ENCODE assay signal across 25 cellular contexts in genomic region chr16:67749436-67750078, GRCh38. TPM values are rescaled to one million over a fixed set of nuclear protein-coding genes. Genes with fewer than 3 reads are reported as not detected.
A peak's percentile ranks its signal among the peaks of the same experiment; 100 is the strongest.
DNase-seq lines count a peak whose midpoint lies in the region; ATAC-seq and TF ChIP-seq lines count a peak whose summit lies in the region.
"Had no signal": no experiment of that assay in that cellular context is flagged by ENCODE, and none has a peak within 500 bp of the region (broad histone marks: within the 10 kb centered on the region; RNA-seq: fewer than 3 reads in every experiment).

No MANE protein-coding gene starts in this region.

- no peak overlapping the region for H3K9ac ChIP-seq in PC-3 (ENCODE audit: low read length)
- H3K9ac ChIP-seq: GM23248 had no signal

- intact Hi-C loops in upper lobe of right lung (cut with DNase I) (no loop called here), heart right ventricle (cut with DNase I) (no loop called here), PC-3 (cut with micrococcal nuclease) (no loop called here)

- no peaks in the 10 kb centered on the region for H3K27me3 Mint-ChIP-seq in activated T-cell treated with anti-CD3 and anti-CD28 coated beads, Interleukin-2, amount 50 U/mL, for 24 hours
- H3K27me3 Mint-ChIP-seq in WTC11 (ENCODE audit: low read depth), result no peaks in the 10 kb centered on the region
- H3K27me3 Mint-ChIP-seq in glutamatergic neuron (ENCODE audit: unreplicated experiment), result peaks cover 2% of the 10 kb centered on the region

- no peak overlapping the region for H2AFZ ChIP-seq in PC-3 (ENCODE audit: low read length)
- H2AFZ ChIP-seq: GM23248 had no signal

- no peaks in the 10 kb centered on the region for H3K4me1 Mint-ChIP-seq in activated T-cell treated with anti-CD3 and anti-CD28 coated beads, Interleukin-2, amount 50 U/mL, for 24 hours (ENCODE audit: low read depth)
- H3K4me1 Mint-ChIP-seq in WTC11 (peaks cover 8% of the 10 kb centered on the region; the same call in 1 of the 2 replicates), glutamatergic neuron (ENCODE audit: low read depth, unreplicated experiment) (peaks cover 9% of the 10 kb centered on the region)

- H3F3A ChIP-seq in PC-3 (ENCODE audit: low read length, unreplicated experiment), result no peaks in the 10 kb centered on the region

- CTCF ChIA-PET in WTC11 (lab: Charles Lee), result interaction anchor here (0.7 kb wide), 1 partner anchor 15 kb away, joined by 3 read pairs; no protein-coding TSS in a partner anchor
- CTCF ChIA-PET in PC-3 (lab: Charles Lee), result no interaction called here

- H3K4me1 ChIP-seq in upper lobe of right lung (no peaks in the 10 kb centered on the region), heart right ventricle (no peaks in the 10 kb centered on the region), PC-3 (ENCODE audit: insufficient read depth, low read length) (no peaks in the 10 kb centered on the region)
- H3K4me1 ChIP-seq: left ventricle myocardium inferior had no signal

- H3K9me3 ChIP-seq in upper lobe of right lung (no peaks in the 10 kb centered on the region), heart right ventricle (no peaks in the 10 kb centered on the region), PC-3 (ENCODE audit: low read length) (no peaks in the 10 kb centered on the region)
- H3K9me3 ChIP-seq: gastrocnemius medialis, left ventricle myocardium inferior, ovary had no signal

- peaks cover 17% of the 10 kb centered on the region for H3K36me3 Mint-ChIP-seq in activated T-cell treated with anti-CD3 and anti-CD28 coated beads, Interleukin-2, amount 50 U/mL, for 24 hours (ENCODE audit: low read depth)
- H3K36me3 Mint-ChIP-seq in WTC11, result no peaks in the 10 kb centered on the region
- H3K36me3 Mint-ChIP-seq in glutamatergic neuron (ENCODE audit: unreplicated experiment), result no peaks in the 10 kb centered on the region
- H3K36me3 Mint-ChIP-seq: natural killer cell had no signal

- H3K4me2 ChIP-seq in PC-3 (ENCODE audit: low read length), result no peak overlapping the region

- no TSS peak for BruUV-seq in PC-3 (replicated peaks; lab: Mats Ljungman, UMichigan)

- no peaks in the 10 kb centered on the region for H3K36me3 ChIP-seq in upper lobe of right lung
- peaks cover 0 to 36% (median 0%) of the 10 kb centered on the region in 9 donors for H3K36me3 ChIP-seq in heart right ventricle
- no peaks in the 10 kb centered on the region for H3K36me3 ChIP-seq in PC-3 (ENCODE audit: low read depth, low read length)
- H3K36me3 ChIP-seq: ovary had no signal

- H3K9me2 ChIP-seq in PC-3 (replicated peaks; ENCODE audit: low read length), result no peaks in the 10 kb centered on the region

- H3K9me3 Mint-ChIP-seq in activated T-cell treated with anti-CD3 and anti-CD28 coated beads, Interleukin-2, amount 50 U/mL, for 24 hours, result no peaks in the 10 kb centered on the region
- H3K9me3 Mint-ChIP-seq in WTC11 (no peaks in the 10 kb centered on the region), glutamatergic neuron (ENCODE audit: unreplicated experiment) (peaks cover 4% of the 10 kb centered on the region)
- H3K9me3 Mint-ChIP-seq: activated T-helper 2 cell treated with anti-CD3 and anti-CD28 coated beads, Interferon-gamma antibody, Interleukin-2, Interleukin-4, amounts not matched to agents 10 μg/mL and 5 μg/mL and 100 μg/mL, durations not matched to agents 14 hours and 24 hours and 36 hours; natural killer cell; T-helper 2 cell treated with Interferon-gamma antibody and Interleukin-4, amounts not matched to agents 5 μg/mL and 100 μg/mL, for 36 hours had no signal

- POLR2A ChIA-PET in WTC11 (lab: Charles Lee), result no interaction called here
- POLR2A ChIA-PET in PC-3 (lab: Charles Lee; ENCODE audit: unreplicated experiment), result no interaction called here

- H3K4me3 Mint-ChIP-seq in activated T-cell treated with anti-CD3 and anti-CD28 coated beads, Interleukin-2, amount 50 U/mL, for 24 hours, result no peak overlapping the region
- H3K4me3 Mint-ChIP-seq in WTC11 (no peak overlapping the region), glutamatergic neuron (ENCODE audit: unreplicated experiment) (no peak overlapping the region)
- H3K4me3 Mint-ChIP-seq: natural killer cell; T-helper 2 cell treated with Interferon-gamma antibody and Interleukin-4, amounts not matched to agents 5 μg/mL and 100 μg/mL, for 36 hours had no signal

- 92 to 94% methylated on average over 3 of the region's 3 CpGs for WGBS in heart right ventricle, 2 donors

- H3K27ac ChIP-seq in upper lobe of right lung (no peak overlapping the region), heart right ventricle (no peak overlapping the region), PC-3 (ENCODE audit: low read length) (no peak overlapping the region)
- H3K27ac ChIP-seq: GM23248, HL-60, left ventricle myocardium inferior, ovary, WERI-Rb-1 had no signal

- H3K4me3 ChIP-seq in upper lobe of right lung (no peak overlapping the region), heart right ventricle (no peak overlapping the region), PC-3 (ENCODE audit: low read length) (no peak overlapping the region)
- H3K4me3 ChIP-seq: gastrocnemius medialis, GM23248, left ventricle myocardium inferior, ovary had no signal

- no peak for ATAC-seq in WTC11
- peak; percentile 33 for ATAC-seq in upper lobe of right lung
- no peak for ATAC-seq in heart right ventricle
- ATAC-seq in PC-3, result no peak

- H4K20me1 ChIP-seq in PC-3 (ENCODE audit: low read length), result no peaks in the 10 kb centered on the region

- DNase-seq in activated T-cell treated with anti-CD3 and anti-CD28 coated beads, Interleukin-2, amount 50 U/mL, for 24 hours, result no peak
- DNase-seq in activated T-cell treated with anti-CD3 and anti-CD28 coated beads for 4 hours (no peak), WTC11 (ENCODE audit: low spot score) (no peak), glutamatergic neuron (no peak), upper lobe of right lung (no peak), mucosa of gallbladder (ENCODE audit: low spot score) (no peak), heart right ventricle (no peak), PC-3 (no peak)
- DNase-seq: 8988T; AML-193; erythroblast; gastrocnemius medialis; GM23248; hypothalamus; left ventricle myocardium inferior; natural killer cell; NCI-H1694; ovary; retina; stimulated activated CD4-positive, alpha-beta T cell treated with anti-CD3 and anti-CD28 coated beads, Interleukin-1b, Interleukin-23, amount 100 ng/mL, for 48 hours; substantia nigra; WERI-Rb-1 had no signal

- no peaks in the 10 kb centered on the region for H3K79me2 ChIP-seq in PC-3 (ENCODE audit: low read length)

- TF ChIP-seq CTCF in WTC11 (IDR thresholded peaks at IDR 0.05) (no peak), glutamatergic neuron (IDR thresholded peaks at IDR 0.05; ENCODE audit: partially characterized antibody, unreplicated experiment) (no peak), upper lobe of right lung (IDR thresholded peaks at IDR 0.05) (no peak), heart right ventricle (IDR thresholded peaks at IDR 0.05) (no peak), PC-3 (conservative IDR thresholded peaks at IDR 0.05; ENCODE audit: low read depth, low read length) (no peak)

- H3K27ac Mint-ChIP-seq in activated T-cell treated with anti-CD3 and anti-CD28 coated beads, Interleukin-2, amount 50 U/mL, for 24 hours, result peak overlapping the region; percentile 52
- H3K27ac Mint-ChIP-seq in WTC11, result peak overlapping the region; percentile 96; the same call in 1 of the 2 replicates
- H3K27ac Mint-ChIP-seq in glutamatergic neuron (ENCODE audit: unreplicated experiment), result peak overlapping the region; percentile 12
- H3K27ac Mint-ChIP-seq: T-helper 2 cell treated with Interferon-gamma antibody and Interleukin-4, amounts not matched to agents 5 μg/mL and 100 μg/mL, for 36 hours had no signal

- no peaks in the 10 kb centered on the region for H3K27me3 ChIP-seq in upper lobe of right lung
- no peaks in the 10 kb centered on the region for H3K27me3 ChIP-seq in heart right ventricle
- H3K27me3 ChIP-seq in PC-3 (ENCODE audit: low read length), result no peaks in the 10 kb centered on the region
- H3K27me3 ChIP-seq: gastrocnemius medialis, ovary had no signal

TF ChIP-seq in WTC11, 78 proteins besides CTCF, POLR2A, EP300 and RAD21 (continues in another document):
- no peak for TF ChIP-seq ZMAT4 (CRISPR knock-in tag; IDR thresholded peaks at IDR 0.05)
- TF ChIP-seq ZNF512 (CRISPR knock-in tag; IDR thresholded peaks at IDR 0.05; ENCODE audit: borderline replicate concordance), result no peak

RNA-seq across cellular contexts. Expression of gene GFOD2, which starts 30.4 kb away (rescaled TPM):
- 19.3 to 29.5 TPM (median 22.8 TPM) in 3 replicates for total RNA-seq in WTC11 (2021)
- 86.7 TPM for total RNA-seq in glutamatergic neuron (ENCODE audit: unreplicated experiment)
- 18.2 TPM for total RNA-seq in upper lobe of right lung
- 25.9 TPM for total RNA-seq in mucosa of gallbladder
- total RNA-seq in heart right ventricle, result 10 to 100 TPM in 2 of 10 donors, 1 to 10 TPM in 8; 6.0 to 10.7 (median 8.2) TPM
- polyA plus RNA-seq in heart right ventricle, result 10 to 100 TPM in 1 of 2 donors, 1 to 10 TPM in 1; 8.2 to 10.9 TPM
- total RNA-seq in PC-3 (2014; rRNA removed), result 21.8 and 22.2 TPM in 2 replicates

RNA-seq across cellular contexts. Expression of gene RANBP10, which starts 56.8 kb away (rescaled TPM):
- total RNA-seq in WTC11 (2021) (14.0 to 16.9 TPM (median 16.1 TPM) in 3 replicates), glutamatergic neuron (ENCODE audit: unreplicated experiment) (32.0 TPM), upper lobe of right lung (19.2 TPM), mucosa of gallbladder (22.7 TPM), heart right ventricle (10 to 100 TPM; 11.1 to 21.6 (median 15.6) TPM), PC-3 (2014; rRNA removed) (5.5 and 7.7 TPM in 2 replicates)
- 1 to 10 TPM; 6.4 to 8.9 TPM for polyA plus RNA-seq in heart right ventricle

RNA-seq across cellular contexts. Expression of gene TSNAXIP1, which starts 57.1 kb away (rescaled TPM):
- total RNA-seq in WTC11 (2021) (0.41 to 1.7 TPM (median 0.48 TPM) in 3 replicates), glutamatergic neuron (ENCODE audit: unreplicated experiment) (3.4 TPM), upper lobe of right lung (0.55 TPM), mucosa of gallbladder (4.1 TPM), heart right ventricle (1 to 10 TPM in 1 of 10 donors, under 1 TPM in 9; 0.15 to 1.1 (median 0.48) TPM), PC-3 (2014; rRNA removed) (0.44 and 0.86 TPM in 2 replicates)
- polyA plus RNA-seq in heart right ventricle, result 1 to 10 TPM in 1 of 2 donors, under 1 TPM in 1; 0.74 to 1.2 TPM

Comparison
In these comparisons a context has a peak if more than half of its experiments do, and no peak if none do; other contexts are left out.
1. H3K27ac Mint-ChIP-seq: peak in every context shown above with its lines; median percentile 96 in WTC11; 52 in activated T-cell treated with anti-CD3 and anti-CD28 coated beads, Interleukin-2, amount 50 U/mL, for 24 hours; 12 in glutamatergic neuron.